ENCODE assay signal across 12 cellular contexts in the genomic region with DNA sequence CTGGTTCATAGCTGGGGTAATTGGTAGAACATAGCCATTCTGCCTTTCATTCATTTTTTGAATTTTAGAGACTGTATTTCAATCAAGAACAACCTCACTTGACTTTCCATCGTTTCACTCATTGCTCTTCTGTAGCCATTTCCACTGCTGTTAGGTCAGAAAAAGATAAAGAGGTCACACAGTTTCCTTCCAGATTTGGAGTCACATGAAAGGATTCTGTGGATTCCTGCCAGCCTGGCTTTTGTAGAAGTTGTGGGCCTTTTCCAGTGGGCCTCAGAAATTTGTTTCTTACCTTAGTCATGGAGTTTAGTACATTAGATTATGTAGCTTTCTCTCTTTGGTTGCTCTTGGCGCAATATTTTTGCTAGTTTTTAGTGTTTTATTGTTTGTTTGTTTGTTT.
A peak's percentile ranks its signal among the peaks of the same experiment; 100 is the strongest.
DNase-seq lines count a peak whose midpoint lies in the region; ATAC-seq, FAIRE-seq and TF ChIP-seq lines count a peak whose summit lies in the region.
"Had no signal": no experiment of that assay in that cellular context is flagged by ENCODE, and none has a peak within 500 bp of the region (broad histone marks: within the 10 kb centered on the region; RNA-seq: fewer than 3 reads in every experiment).

No MANE protein-coding gene starts in this region.

- in situ Hi-C loops in SK-MEL-5 (cut with HindIII; ENCODE audit: low pct_unique_long_range_greater_than_20kb, low sequenced_read_pairs) = no loop called here

- H2AFZ ChIP-seq in fibroblast of lung (ENCODE audit: low read length) = no peak overlapping the region

- H3K27me3 Mint-ChIP-seq in CD4-positive, alpha-beta T cell = peaks cover 20% of the 10 kb centered on the region

- no peak for ATAC-seq in CD4-positive, alpha-beta T cell (ENCODE audit: poor library complexity)
- ATAC-seq in pancreas = no peak

- peak; percentile 33 for DNase-seq in A172 (ENCODE audit: low spot score)
- peak; percentile 31 for DNase-seq in SK-MEL-5 (ENCODE audit: low read depth, low spot score)
- DNase-seq in fibroblast of lung (ENCODE audit: low read depth in 2 of 2) = no peak
- no peak for DNase-seq in CD4-positive, alpha-beta T cell
- DNase-seq in pancreas = no peak
- no peak for DNase-seq in NCI-H345 (lab: John Stamatoyannopoulos, UW)
- no peak for DNase-seq in SIG-M5 treated with dmso at 0.1 percent for 504 hours (lab: John Stamatoyannopoulos, UW; ENCODE audit: unreplicated experiment)
- DNase-seq: Kasumi-1, NCI-H2107, NCI-H748 treated with DMSO at 0.1 percent for 48 hours had no signal

- no peaks in the 10 kb centered on the region for H3K4me1 Mint-ChIP-seq in CD4-positive, alpha-beta T cell (ENCODE audit: low read depth)

- intact Hi-C loops in CD4-positive, alpha-beta T cell (cut with DNase I, micrococcal nuclease) = no loop called here
- intact Hi-C loops in pancreas (cut with DNase I) = no loop called here

- H3K27me3 ChIP-seq in fibroblast of lung (ENCODE audit: control insufficient read depth, insufficient read depth, low read length) = no peaks in the 10 kb centered on the region
- no peaks in the 10 kb centered on the region for H3K27me3 ChIP-seq in skeletal muscle satellite cell (ENCODE audit: control insufficient read depth, insufficient read depth, low read length)
- H3K27me3 ChIP-seq in CD4-positive, alpha-beta T cell (ENCODE audit: control insufficient read depth, insufficient read depth, low read length) = no peaks in the 10 kb centered on the region
- H3K27me3 ChIP-seq in pancreas = no peaks in the 10 kb centered on the region
- H3K27me3 ChIP-seq: foreskin keratinocyte had no signal

- no peak overlapping the region for H3K4me3 Mint-ChIP-seq in CD4-positive, alpha-beta T cell

- WGBS in pancreas, 2 donors = 77 to 79% methylated on average over 2 of the region's 2 CpGs

- H3K4me1 ChIP-seq in fibroblast of lung (ENCODE audit: control insufficient read depth, extremely low read depth, insufficient read depth, low read length) (peaks cover 17% of the 10 kb centered on the region), skeletal muscle satellite cell (ENCODE audit: control insufficient read depth, insufficient read depth, low read length) (peaks cover 55% of the 10 kb centered on the region), pancreas (no peaks in the 10 kb centered on the region)

- peaks cover 1% of the 10 kb centered on the region for H3K79me2 ChIP-seq in fibroblast of lung (ENCODE audit: control insufficient read depth, insufficient read depth, low read length)

- H3K9me3 Mint-ChIP-seq in CD4-positive, alpha-beta T cell = no peaks in the 10 kb centered on the region

- CTCF ChIA-PET in CD4-positive, alpha-beta T cell (lab: Charles Lee) = no interaction called here

- peak overlapping the region; percentile 65 for H3K27ac ChIP-seq in fibroblast of lung (ENCODE audit: insufficient read depth, low read length)
- H3K27ac ChIP-seq in CD4-positive, alpha-beta T cell (ENCODE audit: low read depth, low read length) = no peak overlapping the region
- no peak overlapping the region for H3K27ac ChIP-seq in pancreas
- H3K27ac ChIP-seq: foreskin keratinocyte had no signal

- H3K36me3 Mint-ChIP-seq in CD4-positive, alpha-beta T cell (ENCODE audit: low read depth) = no peaks in the 10 kb centered on the region

- H3K9ac ChIP-seq in fibroblast of lung (ENCODE audit: insufficient read depth, low read length) (no peak overlapping the region), skeletal muscle satellite cell (ENCODE audit: low read depth, low read length) (peak overlapping the region; percentile 38)

- H3K27ac Mint-ChIP-seq in CD4-positive, alpha-beta T cell = no peak overlapping the region

- H3K4me3 ChIP-seq in fibroblast of lung (replicated peaks in 1 of 4; ENCODE audit: control extremely low read depth in 1 of 4, insufficient read depth in 1 of 4, low read depth in 3 of 4, low read length in 4 of 4) (no peak overlapping the region), skeletal muscle satellite cell (ENCODE audit: low read length) (no peak overlapping the region), pancreas (no peak overlapping the region)

- FAIRE-seq in pancreas (lab: Jason Lieb, UNC) = no peak

- H3K4me2 ChIP-seq in fibroblast of lung (ENCODE audit: extremely low read depth, insufficient read depth, low read length) = no peak overlapping the region
- H3K4me2 ChIP-seq in skeletal muscle satellite cell (ENCODE audit: low read length) = no peak overlapping the region

- H3K9me3 ChIP-seq in fibroblast of lung (ENCODE audit: control insufficient read depth, insufficient read depth, low read depth, low read length) (no peaks in the 10 kb centered on the region), skeletal muscle satellite cell (replicated peaks; ENCODE audit: low read length) (no peaks in the 10 kb centered on the region), pancreas (no peaks in the 10 kb centered on the region)
- no peaks in the 10 kb centered on the region for H3K9me3 ChIP-seq in CD4-positive, alpha-beta T cell (ENCODE audit: control insufficient read depth, low read length)

- POLR2A ChIA-PET in CD4-positive, alpha-beta T cell (lab: Charles Lee) = no interaction called here

- H4K20me1 ChIP-seq in fibroblast of lung (ENCODE audit: control insufficient read depth, extremely low read depth, insufficient read depth, low read length) = no peaks in the 10 kb centered on the region

- H3K36me3 ChIP-seq in fibroblast of lung (ENCODE audit: control insufficient read depth, insufficient read depth, low read length) (no peaks in the 10 kb centered on the region), skeletal muscle satellite cell (ENCODE audit: insufficient read depth, low read length) (no peaks in the 10 kb centered on the region), pancreas (no peaks in the 10 kb centered on the region)

- TF ChIP-seq CTCF in fibroblast of lung (conservative IDR thresholded peaks at IDR 0.05 in 1 of 2, IDR thresholded peaks at IDR 0.05 in 1 of 2; ENCODE audit: low read depth in 1 of 2, low read length in 2 of 2) (no peak), pancreas (IDR thresholded peaks at IDR 0.05) (no peak)
- TF ChIP-seq CTCF in CD4-positive, alpha-beta T cell (IDR thresholded peaks at IDR 0.05) = no peak

Comparison
In these comparisons a context has a peak if more than half of its experiments do, and no peak if none do; other contexts are left out.
1. DNase-seq: peak in A172 (single experiment) and SK-MEL-5 (single experiment); none in fibroblast of lung (0 of 2), CD4-positive, alpha-beta T cell (0 of 10), pancreas (0 of 6), NCI-H345 (single experiment) and SIG-M5 treated with dmso at 0.1 percent for 504 hours (single experiment).